In the genomic region with DNA sequence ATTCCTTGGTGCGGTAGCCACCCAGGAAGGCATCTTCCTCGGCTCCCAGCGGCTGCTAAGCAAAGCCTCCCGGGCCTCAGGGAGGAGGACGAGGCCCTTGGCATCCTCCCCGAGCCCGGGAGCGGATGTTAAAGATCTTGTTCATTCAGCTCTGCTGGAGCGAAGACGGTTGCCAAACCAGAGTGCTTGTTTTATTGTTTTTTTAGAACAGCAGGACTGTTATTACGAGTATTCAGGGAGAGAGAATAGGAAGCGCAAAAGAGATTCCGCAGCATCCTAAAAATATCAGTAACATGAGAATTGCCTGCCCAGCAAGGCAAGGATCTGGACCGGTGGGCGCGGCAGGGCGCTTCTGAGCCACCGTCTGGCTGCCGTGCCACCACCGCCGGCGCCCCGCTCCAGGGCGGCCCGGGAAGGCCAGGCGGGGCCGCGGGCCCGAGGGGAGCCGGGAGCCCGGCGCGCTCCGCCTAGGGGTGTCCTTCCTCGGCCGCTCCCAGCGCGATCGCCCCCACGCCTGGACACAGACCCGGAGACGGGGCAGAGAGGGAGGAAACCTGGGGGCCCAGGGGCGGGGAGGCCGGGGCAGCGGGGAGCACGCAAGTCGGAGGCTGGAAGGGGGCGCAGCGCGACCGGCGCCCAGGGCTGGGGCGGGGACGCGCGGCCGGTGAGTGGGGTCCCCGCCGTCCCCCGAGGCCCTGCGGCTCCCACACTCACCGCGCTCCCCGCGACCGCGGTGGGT, we compare ENCODE assay signal across 8 cellular contexts. TPM values are rescaled to one million over a fixed set of nuclear protein-coding genes. Genes with fewer than 3 reads are reported as not detected.
DNase-seq lines count a peak whose midpoint lies in the region; ATAC-seq and TF ChIP-seq lines count a peak whose summit lies in the region.

No MANE protein-coding gene starts in this region.

- H3K36me3 Mint-ChIP-seq in activated CD4-positive, alpha-beta T cell treated with anti-CD3 and anti-CD28 coated beads, Interleukin-2, amount 10 ng/mL, durations not matched to agents 24 days and 14 days (ENCODE audit: low read depth): no peaks in the 10 kb centered on the region

- peaks cover 70% of the 10 kb centered on the region for H3K27me3 Mint-ChIP-seq in activated CD4-positive, alpha-beta T cell treated with anti-CD3 and anti-CD28 coated beads, Interleukin-2, amount 10 ng/mL, durations not matched to agents 24 days and 14 days

- H3K27ac ChIP-seq in mucosa of rectum (ENCODE audit: low read depth in 2 of 2, low read length in 2 of 2) (peak overlapping the region; percentile 63 to 71), urinary bladder (ENCODE audit: low read depth) (peak overlapping the region; percentile 70)

- peak overlapping the region; percentile 81 for H3K4me3 Mint-ChIP-seq in activated CD4-positive, alpha-beta T cell treated with anti-CD3 and anti-CD28 coated beads, Interleukin-2, amount 10 ng/mL, durations not matched to agents 24 days and 14 days

- H3K9me3 Mint-ChIP-seq in activated CD4-positive, alpha-beta T cell treated with anti-CD3 and anti-CD28 coated beads, Interleukin-2, amount 10 ng/mL, durations not matched to agents 24 days and 14 days: no peaks in the 10 kb centered on the region

- H3K4me1 Mint-ChIP-seq in activated CD4-positive, alpha-beta T cell treated with anti-CD3 and anti-CD28 coated beads, Interleukin-2, amount 10 ng/mL, durations not matched to agents 24 days and 14 days: peaks cover 27% of the 10 kb centered on the region

- H3K27me3 ChIP-seq in mucosa of rectum (ENCODE audit: control insufficient read depth in 2 of 2, insufficient read depth in 2 of 2, low read length in 2 of 2): peaks cover 39 to 50% of the 10 kb centered on the region in 2 donors

- no peaks in the 10 kb centered on the region for H3K9me3 ChIP-seq in mucosa of rectum (ENCODE audit: control insufficient read depth in 2 of 2, low read length in 2 of 2)

- peak overlapping the region; percentile 88 for H3K4me3 ChIP-seq in epithelial cell of proximal tubule (ENCODE audit: low read depth, low read length)
- peak overlapping the region; percentile 46 to 58 for H3K4me3 ChIP-seq in mucosa of rectum (ENCODE audit: low read length in 2 of 2)
- peak overlapping the region; percentile 71 for H3K4me3 ChIP-seq in urinary bladder (ENCODE audit: low read depth, low read length)

- H3K36me3 ChIP-seq in mucosa of rectum (ENCODE audit: control insufficient read depth in 2 of 2, insufficient read depth in 2 of 2, low read length in 2 of 2) (no peaks in the 10 kb centered on the region), urinary bladder (ENCODE audit: insufficient read depth) (no peaks in the 10 kb centered on the region)

- peak; percentile 74 for DNase-seq in activated CD4-positive, alpha-beta T cell treated with anti-CD3 and anti-CD28 coated beads, Interleukin-2, amount 10 ng/mL, durations not matched to agents 24 days and 14 days
- DNase-seq in activated CD4-positive, alpha-beta T cell treated with anti-CD3 and anti-CD28 coated beads, Interleukin-2, amount 50 U/mL, for 1 hour: no peak
- DNase-seq in T1000 (lab: John Stamatoyannopoulos, UW) (peak; percentile 30), epithelial cell of proximal tubule (ENCODE audit: low read depth) (no peak), GM10266 (ENCODE audit: extremely low spot score) (no peak)

- H3K27ac Mint-ChIP-seq in activated CD4-positive, alpha-beta T cell treated with anti-CD3 and anti-CD28 coated beads, Interleukin-2, amount 10 ng/mL, durations not matched to agents 24 days and 14 days: peak overlapping the region; percentile 75

- peaks cover 2 to 6% of the 10 kb centered on the region in 2 donors for H3K4me1 ChIP-seq in mucosa of rectum (ENCODE audit: control insufficient read depth in 2 of 2, insufficient read depth in 2 of 2, low read length in 2 of 2)
- H3K4me1 ChIP-seq in urinary bladder (ENCODE audit: insufficient read depth): no peaks in the 10 kb centered on the region

- TF ChIP-seq CTCF in epithelial cell of proximal tubule (conservative IDR thresholded peaks at IDR 0.05; ENCODE audit: low read depth, low read length) (no peak), GM10266 (IDR thresholded peaks at IDR 0.05; ENCODE audit: control insufficient read depth, insufficient read depth, low read depth, missing control alignments) (no peak)

- ATAC-seq in HG03066 (IDR thresholded peaks at IDR 0.05; ENCODE audit: low read depth, unreplicated experiment): peak; percentile 26

- no peak overlapping the region for H3K9ac ChIP-seq in mucosa of rectum (ENCODE audit: low read depth in 1 of 2, low read length in 2 of 2)

- 1% methylated on average over 66 of the region's 67 CpGs for WGBS in urinary bladder

- intact Hi-C loops in activated CD4-positive, alpha-beta T cell treated with anti-CD3 and anti-CD28 coated beads, Interleukin-2, amount 10 ng/mL, durations not matched to agents 24 days and 14 days (cut with micrococcal nuclease): no loop called here

RNA-seq across cellular contexts. Expression of a gene that starts 0.8 kb away (rescaled TPM):
- total RNA-seq in activated CD4-positive, alpha-beta T cell treated with anti-CD3 and anti-CD28 coated beads, Interleukin-2, amount 10 ng/mL, durations not matched to agents 24 days and 14 days: 0.24 and 0.63 TPM in 2 replicates
- 5.9 and 20.8 TPM in 2 replicates for total RNA-seq in epithelial cell of proximal tubule
- total RNA-seq in urinary bladder: 7.2 TPM
- polyA plus RNA-seq in urinary bladder: 6.2 TPM

RNA-seq across cellular contexts. Expression of a gene that starts 36.0 kb away (rescaled TPM):
- total RNA-seq in activated CD4-positive, alpha-beta T cell treated with anti-CD3 and anti-CD28 coated beads, Interleukin-2, amount 10 ng/mL, durations not matched to agents 24 days and 14 days: 7.2 and 8.4 TPM in 2 replicates
- total RNA-seq in epithelial cell of proximal tubule: 6.9 and 9.3 TPM in 2 replicates
- 17.7 TPM for total RNA-seq in urinary bladder
- polyA plus RNA-seq in urinary bladder: 20.7 TPM

RNA-seq across cellular contexts. Expression of a gene that starts 43.2 kb away (rescaled TPM):
- total RNA-seq in activated CD4-positive, alpha-beta T cell treated with anti-CD3 and anti-CD28 coated beads, Interleukin-2, amount 10 ng/mL, durations not matched to agents 24 days and 14 days: 378 and 383 TPM in 2 replicates
- total RNA-seq in epithelial cell of proximal tubule: 214 and 244 TPM in 2 replicates
- 24.8 TPM for total RNA-seq in urinary bladder
- polyA plus RNA-seq in urinary bladder: 0.92 TPM

Comparison
In these comparisons a context has a peak if more than half of its experiments do, and no peak if none do; other contexts are left out.
1. DNase-seq: peak in activated CD4-positive, alpha-beta T cell treated with anti-CD3 and anti-CD28 coated beads, Interleukin-2, amount 10 ng/mL, durations not matched to agents 24 days and 14 days (single experiment) and T1000 (single experiment); none in activated CD4-positive, alpha-beta T cell treated with anti-CD3 and anti-CD28 coated beads, Interleukin-2, amount 50 U/mL, for 1 hour (single experiment), epithelial cell of proximal tubule (single experiment) and GM10266 (single experiment).
2. Peak in every context shown above with its lines, with median percentiles within 50 percentile points of each other: H3K4me3 ChIP-seq.